17 cellular contexts compared by ENCODE assay signal in the genomic region with DNA sequence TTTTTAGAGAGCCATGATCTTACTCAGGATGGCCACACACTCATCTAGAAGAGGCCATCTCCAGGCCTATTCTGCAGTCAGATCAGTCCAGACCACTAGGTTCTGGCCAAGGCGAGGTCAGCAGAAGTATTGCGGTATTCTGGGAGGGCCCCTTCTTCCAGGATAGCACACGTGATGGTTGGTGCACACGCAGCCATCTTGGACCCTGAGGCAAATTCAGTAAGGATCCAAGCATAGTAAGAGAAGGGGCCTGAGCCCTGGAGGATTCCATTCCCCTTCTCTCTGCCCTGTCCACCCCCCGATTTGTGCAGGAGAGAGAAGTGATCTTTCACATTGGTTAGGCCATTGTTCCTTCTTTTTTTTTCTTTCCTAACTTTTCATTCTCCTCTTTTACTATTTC.
DNase-seq lines count a peak whose midpoint lies in the region; ATAC-seq, FAIRE-seq and TF ChIP-seq lines count a peak whose summit lies in the region.
"Had no signal": no experiment of that assay in that cellular context is flagged by ENCODE, and none has a peak within 500 bp of the region (broad histone marks: within the 10 kb centered on the region; RNA-seq: fewer than 3 reads in every experiment).

No MANE protein-coding gene starts in this region.

- no peak for ATAC-seq in K562
- ATAC-seq in GM18873 (IDR thresholded peaks at IDR 0.05; ENCODE audit: low FRiP score, unreplicated experiment): no peak
- ATAC-seq: GM12878 had no signal

- H2AFZ ChIP-seq in K562 (ENCODE audit: low read depth, low read length): no peak overlapping the region

- TF ChIP-seq POLR2A in K562 (conservative IDR thresholded peaks at IDR 0.05) (no peak), sigmoid colon (IDR thresholded peaks at IDR 0.05) (no peak)

- CTCF ChIA-PET in HEK293 (lab: Yijun Ruan, JAX) (no interaction called here), K562 (lab: Yijun Ruan, JAX; ENCODE audit: low intra/inter-chr PET ratio) (no interaction called here)

- in situ Hi-C loops in K562 (cut with MboI): no loop called here

- H3K4me2 ChIP-seq in K562 (ENCODE audit: insufficient read depth, low read length): no peak overlapping the region
- H3K4me2 ChIP-seq: BLaER1 had no signal

- no TSS peak for BruUV-seq in K562 (replicated peaks; lab: Mats Ljungman, UMichigan)

- H3K9ac ChIP-seq in K562 (ENCODE audit: insufficient read depth in 1 of 2, low read depth in 2 of 2, low read length in 2 of 2): no peak overlapping the region
- H3K9ac ChIP-seq: BLaER1 had no signal

- H3K9me3 ChIP-seq in HEK293 (ENCODE audit: control insufficient read depth, insufficient read depth, low read depth, low read length) (no peaks in the 10 kb centered on the region), K562 (replicated peaks; ENCODE audit: control insufficient read depth, insufficient read depth, low read depth, low read length) (no peaks in the 10 kb centered on the region), sigmoid colon (peaks cover 0 to 2% (median 0%) of the 10 kb centered on the region in 4 donors)
- H3K9me3 ChIP-seq: BLaER1 had no signal

- intact Hi-C loops in K562 (cut with micrococcal nuclease): no loop called here
- intact Hi-C loops in sigmoid colon (cut with DNase I): no loop called here

- H3K36me3 ChIP-seq in HEK293 (ENCODE audit: control insufficient read depth in 2 of 2, insufficient read depth in 1 of 2, low read length in 2 of 2) (no peaks in the 10 kb centered on the region), K562 (ENCODE audit: control insufficient read depth, insufficient read depth, low read length) (no peaks in the 10 kb centered on the region), sigmoid colon (no peaks in the 10 kb centered on the region)
- H3K36me3 ChIP-seq: BLaER1 had no signal

- TF ChIP-seq EP300 in K562 (IDR thresholded peaks at IDR 0.05; ENCODE audit: low read length): no peak
- TF ChIP-seq EP300 in sigmoid colon (IDR thresholded peaks at IDR 0.05): no peak

- no peak for TF ChIP-seq RAD21 in K562 (CRISPR knock-in tag; conservative IDR thresholded peaks at IDR 0.05 in 1 of 2, IDR thresholded peaks at IDR 0.05 in 1 of 2)

- no peaks in the 10 kb centered on the region for H3K79me2 ChIP-seq in K562 (ENCODE audit: control insufficient read depth, insufficient read depth, low read length)

- H4K20me1 ChIP-seq in K562 (replicated peaks; ENCODE audit: control insufficient read depth, insufficient read depth, low read length): no peaks in the 10 kb centered on the region

- 3% methylated on average over 3 of the region's 5 CpGs for WGBS in K562 (ENCODE audit: insufficient coverage, low coverage, missing lambda C conversion rate)
- 93% methylated on average over 5 of the region's 5 CpGs for WGBS in sigmoid colon, 2 donors

- no peak overlapping the region for H3K4me3 ChIP-seq in HEK293 (ENCODE audit: low read depth, low read length)
- no peak overlapping the region for H3K4me3 ChIP-seq in K562
- no peak overlapping the region for H3K4me3 ChIP-seq in sigmoid colon
- H3K4me3 ChIP-seq: BLaER1, GM12878 had no signal

- H3K27ac ChIP-seq in HEK293 (ENCODE audit: extremely low read depth, low read depth, low read length): no peak overlapping the region
- H3K27ac ChIP-seq in K562 (ENCODE audit: extremely low read depth, low read depth, low read length): no peak overlapping the region
- no peak overlapping the region for H3K27ac ChIP-seq in sigmoid colon
- H3K27ac ChIP-seq: BLaER1, C4-2B had no signal

- H3K4me1 ChIP-seq in HEK293 (ENCODE audit: control insufficient read depth, insufficient read depth, low read length) (no peaks in the 10 kb centered on the region), K562 (replicated peaks in 1 of 2; ENCODE audit: control insufficient read depth in 2 of 2, insufficient read depth in 2 of 2, low read length in 2 of 2) (no peaks in the 10 kb centered on the region), sigmoid colon (no peaks in the 10 kb centered on the region)

- H3K9me1 ChIP-seq in K562 (ENCODE audit: control insufficient read depth, insufficient read depth, low read length): no peaks in the 10 kb centered on the region

- no peak for TF ChIP-seq CTCF in HEK293 (tag by site-specific recombination; IDR thresholded peaks at IDR 0.05)
- TF ChIP-seq CTCF in K562 (IDR thresholded peaks at IDR 0.05 in 2 of 3, conservative IDR thresholded peaks at IDR 0.05 in 1 of 3; ENCODE audit: insufficient read depth in 2 of 3, low read depth in 1 of 3, low read length in 3 of 3): no peak
- TF ChIP-seq CTCF in sigmoid colon (IDR thresholded peaks at IDR 0.05): no peak

- FAIRE-seq in K562 (lab: Jason Lieb, UNC): no peak
- FAIRE-seq: D721Med, GM12878 had no signal

- H3K27me3 ChIP-seq in K562 (ENCODE audit: control insufficient read depth in 2 of 2, insufficient read depth in 2 of 2, low read length in 2 of 2): peaks cover 0 to 9% of the 10 kb centered on the region in 2 experiments; a peak in 1 of 5 replicates
- H3K27me3 ChIP-seq in sigmoid colon: peaks cover 0 to 33% (median 0%) of the 10 kb centered on the region in 3 donors

- POLR2A ChIA-PET in HEK293 (lab: Yijun Ruan, JAX): no interaction called here
- POLR2A ChIA-PET in K562 (lab: Yijun Ruan, JAX): no interaction called here

- DNase-seq in K562 (ENCODE audit: extremely low read depth in 1 of 4, low spot score in 3 of 4): no peak
- DNase-seq in sigmoid colon: peak; percentile 0
- no peak for DNase-seq in CD1c-positive myeloid dendritic cell (ENCODE audit: extremely low spot score)
- DNase-seq in epidermal melanocyte (ENCODE audit: insufficient read length, low spot score): no peak
- DNase-seq: CD4-positive, alpha-beta T cell; DMS 273 treated with DMSO at 0.1 percent for 48 hours; DMS79; EL; GDM1; GOT3; HCEC 1CT had no signal

TF ChIP-seq in HEK293, 187 proteins besides CTCF, POLR2A, EP300 and RAD21 (continues in another document):
- TF ChIP-seq TRIM28 (IDR thresholded peaks at IDR 0.05; ENCODE audit: borderline replicate concordance, low read length) (0 out of 2 replicates have a peak, but pooled peaks have one; percentile 42), SETDB1 (IDR thresholded peaks at IDR 0.05; ENCODE audit: insufficient read length, low read length) (peak; percentile 42), YY1 (tag by site-specific recombination; IDR thresholded peaks at IDR 0.05) (no peak)
- TF ChIP-seq, protein P1, sequence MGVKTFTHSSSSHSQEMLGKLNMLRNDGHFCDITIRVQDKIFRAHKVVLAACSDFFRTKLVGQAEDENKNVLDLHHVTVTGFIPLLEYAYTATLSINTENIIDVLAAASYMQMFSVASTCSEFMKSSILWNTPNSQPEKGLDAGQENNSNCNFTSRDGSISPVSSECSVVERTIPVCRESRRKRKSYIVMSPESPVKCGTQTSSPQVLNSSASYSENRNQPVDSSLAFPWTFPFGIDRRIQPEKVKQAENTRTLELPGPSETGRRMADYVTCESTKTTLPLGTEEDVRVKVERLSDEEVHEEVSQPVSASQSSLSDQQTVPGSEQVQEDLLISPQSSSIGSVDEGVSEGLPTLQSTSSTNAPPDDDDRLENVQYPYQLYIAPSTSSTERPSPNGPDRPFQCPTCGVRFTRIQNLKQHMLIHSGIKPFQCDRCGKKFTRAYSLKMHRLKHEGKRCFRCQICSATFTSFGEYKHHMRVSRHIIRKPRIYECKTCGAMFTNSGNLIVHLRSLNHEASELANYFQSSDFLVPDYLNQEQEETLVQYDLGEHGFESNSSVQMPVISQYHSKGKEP (tag by site-specific recombination; IDR thresholded peaks at IDR 0.05): no peak

TF ChIP-seq in K562, 482 proteins besides CTCF, POLR2A, EP300 and RAD21:
- TF ChIP-seq RBM25 (IDR thresholded peaks at IDR 0.05; ENCODE audit: low read depth, low read length, severe bottlenecking) (peak; percentile 71), ZNF124 (CRISPR knock-in tag; IDR thresholded peaks at IDR 0.05) (no peak)
